17 cellular contexts compared by ENCODE assay signal in genomic region chr21:35818597-35818996, GRCh38.
"Had no signal": no experiment of that assay in that cellular context is flagged by ENCODE, and none has a peak within 500 bp of the region (broad histone marks: within the 10 kb centered on the region; RNA-seq: fewer than 3 reads in every experiment).

No MANE protein-coding gene starts in this region.

- DNase-seq: cortex of kidney; effector memory CD8-positive, alpha-beta T cell; erythroblast; foreskin fibroblast; gastrocnemius medialis; head of caudate nucleus; naive B cell; right lobe of liver; small intestine; stimulated activated CD4-positive, alpha-beta T cell treated with anti-CD3 and anti-CD28 coated beads, Interleukin-15, amount 100 ng/mL, for 24 hours; stimulated activated CD4-positive, alpha-beta T cell treated with anti-CD3 and anti-CD28 coated beads, Interleukin-2, amount 100 ng/mL, for 48 hours; stimulated activated naive CD4-positive, alpha-beta T cell; stomach; thyroid gland had no signal

- H3K9ac ChIP-seq: parathyroid adenoma had no signal

- H3K79me2 ChIP-seq: parathyroid adenoma had no signal

- H3K9me3 ChIP-seq: gastrocnemius medialis, right lobe of liver, stomach, thyroid gland had no signal

- H3K4me3 ChIP-seq: gastrocnemius medialis, lung, right lobe of liver, stomach, thyroid gland had no signal

- H3K36me3 ChIP-seq: gastrocnemius medialis, right lobe of liver, stomach, thyroid gland had no signal

- H3K4me1 ChIP-seq: parathyroid adenoma, right lobe of liver, stomach, thyroid gland had no signal

- H2AFZ ChIP-seq: parathyroid adenoma had no signal

- H3K27me3 ChIP-seq: gastrocnemius medialis, right lobe of liver, stomach, thyroid gland had no signal

- H3K27ac ChIP-seq: gastrocnemius medialis, parathyroid adenoma, right lobe of liver, stomach, thyroid gland had no signal

- ATAC-seq: effector memory CD8-positive, alpha-beta T cell; gastrocnemius medialis; left lobe of liver; right lobe of liver had no signal
